Comparison of ENCODE assay signal across 1 cellular context in the genomic region with DNA sequence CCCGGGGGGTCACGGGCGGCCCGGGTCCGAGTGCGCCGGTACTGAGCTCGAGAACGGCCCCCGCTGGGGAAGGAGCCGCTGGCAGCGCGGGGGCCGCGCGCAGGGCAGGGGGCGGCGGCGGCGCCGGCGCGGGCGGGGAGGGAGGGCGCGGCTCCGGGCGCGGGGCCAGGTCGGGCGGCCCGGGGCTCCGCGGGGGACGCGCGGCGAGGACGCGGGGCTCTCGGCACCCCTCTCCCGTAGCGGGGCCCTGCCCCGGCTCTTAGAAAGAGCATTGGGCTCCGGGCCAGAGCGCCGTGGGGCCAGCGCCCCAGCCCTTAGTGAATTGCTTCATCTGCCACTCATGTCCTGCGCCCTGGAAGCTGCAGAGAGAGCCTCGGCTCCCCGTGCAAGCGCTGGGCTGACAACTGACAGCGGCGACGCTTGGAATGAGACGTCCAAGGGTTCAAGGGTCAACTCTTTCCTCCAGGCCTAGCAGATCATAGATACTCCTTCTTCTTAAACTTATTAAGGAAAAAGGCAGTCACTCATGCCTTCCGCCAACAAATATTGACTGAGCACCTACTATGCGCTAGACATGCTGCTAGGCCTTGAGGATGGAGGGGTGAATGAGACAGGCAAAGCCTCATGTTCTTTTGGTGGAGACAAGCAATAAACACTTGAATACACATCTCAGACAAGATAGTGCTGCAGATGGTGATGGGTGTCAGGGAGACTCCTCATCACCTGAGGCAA.
A peak's percentile ranks its signal among the peaks of the same experiment; 100 is the strongest.
TF ChIP-seq lines count a peak whose summit lies in the region.

No MANE protein-coding gene starts in this region.

TF ChIP-seq in K562, 482 proteins besides CTCF, POLR2A, EP300 and RAD21 (continued from another document):
- TF ChIP-seq GMEB1 (CRISPR knock-in tag; IDR thresholded peaks at IDR 0.05) = peak; percentile 20; the same call in 1 of the 2 replicates
- TF ChIP-seq ZNF584 (CRISPR knock-in tag; IDR thresholded peaks at IDR 0.05; ENCODE audit: low read depth) = no peak
- 0 out of 2 replicates have a peak, but pooled peaks have one; percentile 15 for TF ChIP-seq POLR2G (IDR thresholded peaks at IDR 0.05; ENCODE audit: low read depth, low read length)
- 0 out of 2 replicates have a peak, but pooled peaks have one; percentile 13 for TF ChIP-seq MYC (IDR thresholded peaks at IDR 0.05; ENCODE audit: low read depth, low read length)
- no peak for TF ChIP-seq MYC (CRISPR knock-in tag; IDR thresholded peaks at IDR 0.05; ENCODE audit: borderline replicate concordance, low read depth)
- peak; percentile 24; the same call in 1 of the 2 replicates for TF ChIP-seq CREM (IDR thresholded peaks at IDR 0.05; ENCODE audit: low read depth)
- TF ChIP-seq TCF7 (IDR thresholded peaks at IDR 0.05; ENCODE audit: borderline replicate concordance) = no peak
- TF ChIP-seq, protein P1, sequence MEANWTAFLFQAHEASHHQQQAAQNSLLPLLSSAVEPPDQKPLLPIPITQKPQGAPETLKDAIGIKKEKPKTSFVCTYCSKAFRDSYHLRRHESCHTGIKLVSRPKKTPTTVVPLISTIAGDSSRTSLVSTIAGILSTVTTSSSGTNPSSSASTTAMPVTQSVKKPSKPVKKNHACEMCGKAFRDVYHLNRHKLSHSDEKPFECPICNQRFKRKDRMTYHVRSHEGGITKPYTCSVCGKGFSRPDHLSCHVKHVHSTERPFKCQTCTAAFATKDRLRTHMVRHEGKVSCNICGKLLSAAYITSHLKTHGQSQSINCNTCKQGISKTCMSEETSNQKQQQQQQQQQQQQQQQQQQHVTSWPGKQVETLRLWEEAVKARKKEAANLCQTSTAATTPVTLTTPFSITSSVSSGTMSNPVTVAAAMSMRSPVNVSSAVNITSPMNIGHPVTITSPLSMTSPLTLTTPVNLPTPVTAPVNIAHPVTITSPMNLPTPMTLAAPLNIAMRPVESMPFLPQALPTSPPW (CRISPR knock-in tag; IDR thresholded peaks at IDR 0.05) = peak; percentile 72
- no peak for TF ChIP-seq SMAD1 (IDR thresholded peaks at IDR 0.05; ENCODE audit: low read depth, low read length, partially characterized antibody)
- peak; percentile 67 for TF ChIP-seq NFIC (IDR thresholded peaks at IDR 0.05)
- TF ChIP-seq POLR3A (IDR thresholded peaks at IDR 0.05; ENCODE audit: borderline replicate concordance, extremely low read depth, insufficient read depth, insufficient read length) = no peak
- no peak for TF ChIP-seq DPF2 (IDR thresholded peaks at IDR 0.05)
- TF ChIP-seq RBFOX2 (IDR thresholded peaks at IDR 0.05; ENCODE audit: low read depth, low read length) = 0 out of 2 replicates have a peak, but pooled peaks have one; percentile 20
- TF ChIP-seq CAMTA2 (CRISPR knock-in tag; conservative IDR thresholded peaks at IDR 0.05) = no peak
- TF ChIP-seq L3MBTL2 (IDR thresholded peaks at IDR 0.05) = peak; percentile 59
- no peak for TF ChIP-seq SRSF7 (optimal IDR thresholded peaks at IDR 0.05; ENCODE audit: low read depth, low read length)
- 0 out of 2 replicates have a peak, but pooled peaks have one; percentile 23 for TF ChIP-seq SMARCA5 (IDR thresholded peaks at IDR 0.05)
- TF ChIP-seq ATF1 (CRISPR knock-in tag; IDR thresholded peaks at IDR 0.05) = no peak
- TF ChIP-seq ATF1 (tag; IDR thresholded peaks at IDR 0.05) = peak; percentile 10; the same call in 1 of the 2 replicates
- TF ChIP-seq ZKSCAN1 (IDR thresholded peaks at IDR 0.05; ENCODE audit: low read depth, low read length) = peak; percentile 99
- TF ChIP-seq, protein P2, sequence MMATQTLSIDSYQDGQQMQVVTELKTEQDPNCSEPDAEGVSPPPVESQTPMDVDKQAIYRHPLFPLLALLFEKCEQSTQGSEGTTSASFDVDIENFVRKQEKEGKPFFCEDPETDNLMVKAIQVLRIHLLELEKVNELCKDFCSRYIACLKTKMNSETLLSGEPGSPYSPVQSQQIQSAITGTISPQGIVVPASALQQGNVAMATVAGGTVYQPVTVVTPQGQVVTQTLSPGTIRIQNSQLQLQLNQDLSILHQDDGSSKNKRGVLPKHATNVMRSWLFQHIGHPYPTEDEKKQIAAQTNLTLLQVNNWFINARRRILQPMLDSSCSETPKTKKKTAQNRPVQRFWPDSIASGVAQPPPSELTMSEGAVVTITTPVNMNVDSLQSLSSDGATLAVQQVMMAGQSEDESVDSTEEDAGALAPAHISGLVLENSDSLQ (IDR thresholded peaks at IDR 0.05) = peak; percentile 85
- no peak for TF ChIP-seq ELF2 (CRISPR knock-in tag; IDR thresholded peaks at IDR 0.05)
- peak; percentile 92 for TF ChIP-seq NR2C1 (IDR thresholded peaks at IDR 0.05)
- peak; percentile 94 for TF ChIP-seq NR2C1 (tag; IDR thresholded peaks at IDR 0.05)
- no peak for TF ChIP-seq ZFP30 (CRISPR knock-in tag; IDR thresholded peaks at IDR 0.05; ENCODE audit: borderline replicate concordance)
- TF ChIP-seq HDAC3 (IDR thresholded peaks at IDR 0.05; ENCODE audit: borderline replicate concordance, partially characterized antibody) = no peak
- TF ChIP-seq E2F1 (CRISPR knock-in tag; IDR thresholded peaks at IDR 0.05) = no peak
- peak; percentile 60 for TF ChIP-seq MEIS2 (IDR thresholded peaks at IDR 0.05; ENCODE audit: partially characterized antibody)
- no peak for TF ChIP-seq SLC30A9 (CRISPR knock-in tag; IDR thresholded peaks at IDR 0.05)
- TF ChIP-seq BCL6 (CRISPR knock-in tag; IDR thresholded peaks at IDR 0.05) = no peak
- TF ChIP-seq CEBPG (CRISPR knock-in tag; IDR thresholded peaks at IDR 0.05) = peak; percentile 53; the same call in 1 of the 2 replicates
- peak; percentile 41 to 89; a peak in 2 of 4 replicates for TF ChIP-seq CEBPG (tag; conservative IDR thresholded peaks at IDR 0.05 in 1 of 2, IDR thresholded peaks at IDR 0.05 in 1 of 2)
- TF ChIP-seq THAP7 (CRISPR knock-in tag; IDR thresholded peaks at IDR 0.05) = 0 out of 2 replicates have a peak, but pooled peaks have one; percentile 17
- TF ChIP-seq ARID3B (CRISPR knock-in tag; IDR thresholded peaks at IDR 0.05; ENCODE audit: borderline replicate concordance) = no peak
- no peak for TF ChIP-seq ZFP91 (CRISPR knock-in tag; IDR thresholded peaks at IDR 0.05)
- TF ChIP-seq PBX2 (CRISPR knock-in tag; IDR thresholded peaks at IDR 0.05; ENCODE audit: low read depth) = 0 out of 2 replicates have a peak, but pooled peaks have one; percentile 21
- TF ChIP-seq PBX2 (tag; conservative IDR thresholded peaks at IDR 0.05; ENCODE audit: low read depth) = peak; percentile 58
- peak; percentile 71 for TF ChIP-seq CXXC5 (CRISPR knock-in tag; IDR thresholded peaks at IDR 0.05)
- peak; percentile 92 for TF ChIP-seq NR2C2 (CRISPR knock-in tag; IDR thresholded peaks at IDR 0.05)
- peak; percentile 96 for TF ChIP-seq NR2C2 (tag; IDR thresholded peaks at IDR 0.05)
- TF ChIP-seq, protein P3, sequence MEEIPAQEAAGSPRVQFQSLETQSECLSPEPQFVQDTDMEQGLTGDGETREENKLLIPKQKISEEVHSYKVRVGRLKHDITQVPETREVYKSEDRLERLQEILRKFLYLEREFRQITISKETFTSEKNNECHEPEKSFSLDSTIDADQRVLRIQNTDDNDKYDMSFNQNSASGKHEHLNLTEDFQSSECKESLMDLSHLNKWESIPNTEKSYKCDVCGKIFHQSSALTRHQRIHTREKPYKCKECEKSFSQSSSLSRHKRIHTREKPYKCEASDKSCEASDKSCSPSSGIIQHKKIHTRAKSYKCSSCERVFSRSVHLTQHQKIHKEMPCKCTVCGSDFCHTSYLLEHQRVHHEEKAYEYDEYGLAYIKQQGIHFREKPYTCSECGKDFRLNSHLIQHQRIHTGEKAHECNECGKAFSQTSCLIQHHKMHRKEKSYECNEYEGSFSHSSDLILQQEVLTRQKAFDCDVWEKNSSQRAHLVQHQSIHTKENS (CRISPR knock-in tag; IDR thresholded peaks at IDR 0.05) = no peak
- TF ChIP-seq RB1 (IDR thresholded peaks at IDR 0.05; ENCODE audit: low read depth) = 0 out of 2 replicates have a peak, but pooled peaks have one; percentile 31
